24 cellular contexts compared by ENCODE assay signal in genomic region chr5:126645132-126645531, GRCh38. TPM values are rescaled to one million over a fixed set of nuclear protein-coding genes. Genes with fewer than 3 reads are reported as not detected.
DNase-seq lines count a peak whose midpoint lies in the region; ATAC-seq, FAIRE-seq and TF ChIP-seq lines count a peak whose summit lies in the region.
"Had no signal": no experiment of that assay in that cellular context is flagged by ENCODE, and none has a peak within 500 bp of the region (broad histone marks: within the 10 kb centered on the region; RNA-seq: fewer than 3 reads in every experiment).

No MANE protein-coding gene starts in this region.

- H3K27ac ChIP-seq in A549 (no peak overlapping the region), mammary epithelial cell (ENCODE audit: insufficient read depth, low read depth, low read length) (no peak overlapping the region)
- H3K27ac ChIP-seq: BLaER1, Peyer's patch, SJSA1 had no signal

- no peaks in the 10 kb centered on the region for H3K27me3 ChIP-seq in mammary epithelial cell (ENCODE audit: insufficient read depth, low read length)
- H3K27me3 ChIP-seq: BLaER1, Peyer's patch, SJSA1 had no signal

- dilution Hi-C loops in mammary epithelial cell (cut with HindIII; ENCODE audit: low sequenced_read_pairs): no loop called here

- in situ Hi-C loops in mammary epithelial cell (cut with MboI; ENCODE audit: low sequenced_read_pairs in 2 of 2): no loop called here

- 47% methylated on average over 1 of the region's 1 CpG for WGBS in A549 (ENCODE audit: missing lambda C conversion rate)
- 33% methylated on average over 1 of the region's 1 CpG for WGBS in mammary epithelial cell (ENCODE audit: low coverage, missing lambda C conversion rate)

- TF ChIP-seq CTCF in A549 (IDR thresholded peaks at IDR 0.05) (no peak), mammary epithelial cell (conservative IDR thresholded peaks at IDR 0.05 in 1 of 2, IDR thresholded peaks at IDR 0.05 in 1 of 2; ENCODE audit: extremely low read depth in 1 of 2, insufficient read depth in 1 of 2, low read depth in 1 of 2, low read length in 2 of 2) (no peak)

- H3K9me3 ChIP-seq in A549 (0 out of 3 replicates have a peak, but pooled peaks cover 8% of the 10 kb centered on the region), mammary epithelial cell (replicated peaks; ENCODE audit: insufficient read depth, low read length) (peaks cover 8% of the 10 kb centered on the region)
- H3K9me3 ChIP-seq: Peyer's patch had no signal

- DNase-seq in A549 (ENCODE audit: low read depth in 1 of 2, low spot score in 1 of 2) (no peak), GM19239 (ENCODE audit: insufficient read length, low spot score) (no peak), M059J (ENCODE audit: low read depth) (peak; percentile 20), mammary epithelial cell (peak; percentile 9), posterior cingulate gyrus (no peak), RPMI8226 (no peak)
- DNase-seq: CD4-positive, alpha-beta T cell; COR-L47; DMS79; GOT3; KBM-7; MV-4-11; NCI-H1105 treated with DMSO at 0.1 percent for 48 hours; NCI-H2081; NCI-H2171 treated with DMSO at 0.1 percent for 48 hours; NCI-H524 treated with DMSO at 0.1 percent for 48 hours; NCI-H82; Peyer's patch had no signal

- H2AFZ ChIP-seq in mammary epithelial cell (ENCODE audit: low read depth, low read length): no peak overlapping the region

- ATAC-seq in A549 (0 out of 6 replicates have a peak, but pooled peaks of 1 of the 2 experiments have one; percentile 34), GM18505 (IDR thresholded peaks at IDR 0.05; ENCODE audit: unreplicated experiment) (no peak)
- ATAC-seq: Right ventricle myocardium inferior had no signal

- no peaks in the 10 kb centered on the region for H3K36me3 ChIP-seq in mammary epithelial cell (ENCODE audit: insufficient read depth, low read length)
- H3K36me3 ChIP-seq: BLaER1, Peyer's patch, SJSA1 had no signal

- H3K4me2 ChIP-seq in A549 (no peak overlapping the region), mammary epithelial cell (ENCODE audit: insufficient read depth, low read depth, low read length) (no peak overlapping the region)
- H3K4me2 ChIP-seq: BLaER1 had no signal

- H4K20me1 ChIP-seq in mammary epithelial cell (ENCODE audit: insufficient read depth, low read length): no peaks in the 10 kb centered on the region
- H4K20me1 ChIP-seq: BLaER1 had no signal

- no peak for FAIRE-seq in A549 (lab: Jason Lieb, UNC)
- FAIRE-seq in GM19239 (lab: Jason Lieb, UNC): peak; percentile 8
- FAIRE-seq: GM12891 had no signal

- CTCF ChIA-PET in A549 (lab: Yijun Ruan, JAX): no interaction called here
- CTCF ChIA-PET in mammary epithelial cell (lab: Charles Lee; ENCODE audit: low non-redundant PET): no interaction called here

- intact Hi-C loops in mammary epithelial cell (cut with micrococcal nuclease) (no loop called here), posterior cingulate gyrus (cut with DNase I) (no loop called here)

- peaks cover 18% of the 10 kb centered on the region for H3K4me1 ChIP-seq in A549
- H3K4me1 ChIP-seq in mammary epithelial cell (ENCODE audit: insufficient read depth, low read length): no peaks in the 10 kb centered on the region
- H3K4me1 ChIP-seq: BLaER1, Peyer's patch, SJSA1 had no signal

- H3K9ac ChIP-seq in mammary epithelial cell (ENCODE audit: insufficient read depth, low read length): no peak overlapping the region
- H3K9ac ChIP-seq: BLaER1 had no signal

- TF ChIP-seq RAD21 in A549 (conservative IDR thresholded peaks at IDR 0.05 in 1 of 2, IDR thresholded peaks at IDR 0.05 in 1 of 2): no peak

- TF ChIP-seq POLR2A in A549 (IDR thresholded peaks at IDR 0.05; ENCODE audit: low read length) (no peak), GM18505 (IDR thresholded peaks at IDR 0.05; ENCODE audit: borderline replicate concordance, extremely low read depth, insufficient read depth, insufficient read length) (no peak)

- no peaks in the 10 kb centered on the region for H3K79me2 ChIP-seq in mammary epithelial cell (ENCODE audit: insufficient read depth, low read length)

- POLR2A ChIA-PET in A549 (lab: Yijun Ruan, JAX): interaction anchor here (0.6 kb wide), 1 partner anchor 50 kb away, joined by 3 read pairs; no protein-coding TSS in a partner anchor

- H3K4me3 ChIP-seq in A549: no peak overlapping the region
- H3K4me3 ChIP-seq in mammary epithelial cell (replicated peaks in 1 of 3; ENCODE audit: insufficient read depth in 1 of 3, low read depth in 2 of 3, low read length in 3 of 3): no peak overlapping the region
- H3K4me3 ChIP-seq: BLaER1, Peyer's patch, SJSA1 had no signal

- no TSS peak for BruUV-seq in mammary epithelial cell (replicated peaks; lab: Mats Ljungman, UMichigan)

- TF ChIP-seq EP300 in A549 (IDR thresholded peaks at IDR 0.05): no peak

TF ChIP-seq in A549, 52 proteins besides CTCF, POLR2A, EP300 and RAD21:
- no peak for TF ChIP-seq NPAS2 (CRISPR knock-in tag; IDR thresholded peaks at IDR 0.05; ENCODE audit: borderline replicate concordance)
- TF ChIP-seq FOSL2 (IDR thresholded peaks at IDR 0.05): no peak
- peak; percentile 52 for TF ChIP-seq FOSL2 (CRISPR knock-in tag; IDR thresholded peaks at IDR 0.05)
- TF ChIP-seq FOXS1 (CRISPR knock-in tag; IDR thresholded peaks at IDR 0.05): peak; percentile 99

RNA-seq across cellular contexts. Expression of gene PHAX, which starts 44.4 kb away (rescaled TPM):
- polyA plus RNA-seq in A549 (2011; rRNA removed): 43.3 and 74.8 TPM in 2 replicates
- polyA plus RNA-seq in A549 (2012; cell fraction: cytosol; rRNA removed): 13.9 and 18.8 TPM in 2 replicates
- 5.4 and 6.3 TPM in 2 replicates for polyA plus RNA-seq in A549 (2012; cell fraction: nucleus; rRNA removed)
- polyA plus RNA-seq in A549 (2017; fragmentation: RNase III; extraction: RNeasy Plus Mini Kit Qiagen cat#74134 plus additional on column Dnase treatment): 90.2 to 95.5 TPM (median 90.2 TPM) in 3 replicates
- polyA minus RNA-seq in A549 (2011; rRNA and poly(A)+ RNA removed): 32.8 and 45.5 TPM in 2 replicates
- total RNA-seq in M059J (2014; rRNA removed; shearing (Covaris generic)): 55.4 and 57.4 TPM in 2 replicates
- 10 to 100 TPM; 49.0 to 52.4 TPM for total RNA-seq in mammary epithelial cell
- 56.3 TPM for polyA plus RNA-seq in mammary epithelial cell
- polyA minus RNA-seq in mammary epithelial cell: 8.8 TPM

RNA-seq across cellular contexts. Expression of gene ALDH7A1, which starts 50.1 kb away (rescaled TPM):
- polyA plus RNA-seq in A549 (2011; rRNA removed) (78.3 and 99.2 TPM in 2 replicates), A549 (2017; fragmentation: RNase III; extraction: RNeasy Plus Mini Kit Qiagen cat#74134 plus additional on column Dnase treatment) (64.5 to 83.0 TPM (median 72.4 TPM) in 3 replicates), mammary epithelial cell (107 TPM)
- polyA plus RNA-seq in A549 (2012; cell fraction: cytosol; rRNA removed): 45.0 and 47.6 TPM in 2 replicates
- polyA plus RNA-seq in A549 (2012; cell fraction: nucleus; rRNA removed): 22.3 and 40.7 TPM in 2 replicates
- 38.4 and 47.4 TPM in 2 replicates for polyA minus RNA-seq in A549 (2011; rRNA and poly(A)+ RNA removed)
- total RNA-seq in M059J (2014; rRNA removed; shearing (Covaris generic)): 15.6 and 30.3 TPM in 2 replicates
- 100 to 1,000 TPM in 1 of 2 donors, 10 to 100 TPM in 1; 48.2 to 137 TPM for total RNA-seq in mammary epithelial cell
- 97.8 TPM for polyA minus RNA-seq in mammary epithelial cell
- total RNA-seq: OCI-LY7 had no signal

Comparison
In these comparisons a context has a peak if more than half of its experiments do, and no peak if none do; other contexts are left out.
1. DNase-seq: peak in M059J (single experiment) and mammary epithelial cell (single experiment); none in A549 (0 of 2), GM19239 (single experiment), posterior cingulate gyrus (0 of 10) and RPMI8226 (single experiment).